8 cellular contexts compared by ENCODE assay signal in the genomic region with DNA sequence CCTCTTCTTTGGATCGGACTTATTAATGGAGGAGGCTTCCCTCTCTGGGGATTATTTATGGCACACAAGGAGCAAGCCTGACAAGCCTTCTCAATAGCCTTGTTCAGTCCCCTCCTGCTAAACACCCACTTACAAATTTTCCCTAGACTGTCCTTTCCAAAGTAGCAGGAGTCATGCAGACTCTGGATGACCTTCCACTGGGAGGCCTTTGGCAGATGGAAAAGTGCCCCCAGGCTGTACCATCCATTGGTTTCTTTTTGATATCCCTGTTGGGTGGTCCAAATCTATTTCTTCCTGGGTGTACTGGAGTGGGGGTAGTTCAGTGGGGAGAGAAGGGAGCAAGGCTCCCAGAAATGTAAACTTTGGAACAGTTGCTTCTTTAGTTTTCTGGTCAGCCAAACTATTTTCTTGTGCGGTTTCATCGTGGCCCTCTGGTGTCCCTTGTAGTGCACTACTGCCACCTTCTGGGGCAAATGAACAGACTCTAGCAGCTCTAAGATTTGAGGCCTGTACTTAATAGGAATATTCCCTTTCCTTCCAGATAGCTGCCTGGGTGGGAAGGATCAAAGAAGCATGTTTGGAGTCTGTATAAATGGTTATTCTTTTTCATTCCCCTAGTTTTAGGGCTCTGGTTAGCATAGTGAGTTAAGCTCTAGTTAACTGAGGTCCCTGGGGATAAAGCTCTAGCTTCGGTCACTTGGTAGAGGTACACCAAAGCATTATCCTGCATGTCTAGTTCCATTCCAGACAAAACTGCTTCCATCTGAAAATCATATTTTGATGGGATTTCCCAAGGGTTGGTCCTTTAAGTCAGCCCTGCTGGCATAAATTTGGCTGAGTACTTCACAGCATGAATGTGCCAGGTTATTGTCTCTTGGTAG.
A peak's percentile ranks its signal among the peaks of the same experiment; 100 is the strongest.
DNase-seq lines count a peak whose midpoint lies in the region; ATAC-seq, FAIRE-seq and TF ChIP-seq lines count a peak whose summit lies in the region.

No MANE protein-coding gene starts in this region.

- H3K4me1 ChIP-seq in BE2C: peaks cover 16% of the 10 kb centered on the region
- peaks cover 6% of the 10 kb centered on the region for H3K4me1 ChIP-seq in suprapubic skin

- peak; percentile 92 for TF ChIP-seq CTCF in BE2C (IDR thresholded peaks at IDR 0.05; ENCODE audit: low read depth, low read length)
- peak; percentile 15 to 46 for TF ChIP-seq CTCF in suprapubic skin (IDR thresholded peaks at IDR 0.05)

- no peak overlapping the region for H3K4me3 ChIP-seq in BE2C (ENCODE audit: low read depth, low read length)
- no peak overlapping the region for H3K4me3 ChIP-seq in suprapubic skin

- H3K27me3 ChIP-seq in BE2C (no peaks in the 10 kb centered on the region), suprapubic skin (no peaks in the 10 kb centered on the region)

- no peaks in the 10 kb centered on the region for H3K36me3 ChIP-seq in BE2C
- no peaks in the 10 kb centered on the region for H3K36me3 ChIP-seq in suprapubic skin

- 60% methylated on average over 4 of the region's 4 CpGs for WGBS in suprapubic skin

- no peak for TF ChIP-seq EP300 in suprapubic skin (IDR thresholded peaks at IDR 0.05)

- H3K9me3 ChIP-seq in BE2C: no peaks in the 10 kb centered on the region
- no peaks in the 10 kb centered on the region for H3K9me3 ChIP-seq in suprapubic skin

- no peak for TF ChIP-seq POLR2A in suprapubic skin (IDR thresholded peaks at IDR 0.05)

- DNase-seq in BE2C: peak; percentile 76
- peak; percentile 34 for DNase-seq in NCI-H1694 (lab: John Stamatoyannopoulos, UW)
- DNase-seq in anterior cingulate cortex (lab: John Stamatoyannopoulos, UW): peak in 36 of 58 donors; percentile 1 to 62 (median 11)
- DNase-seq in iPS-NIHi11 (ENCODE audit: low spot score): peak; percentile 82
- DNase-seq in suprapubic skin (ENCODE audit: low spot score in 2 of 2): no peak
- no peak for DNase-seq in HTR-8/SVneo (ENCODE audit: insufficient read length, low spot score)

- peak; percentile 87 for ATAC-seq in GM18502 (IDR thresholded peaks at IDR 0.05; ENCODE audit: poor library complexity, unreplicated experiment)
- peak; percentile 81 for ATAC-seq in HG02852 (IDR thresholded peaks at IDR 0.05; ENCODE audit: unreplicated experiment)

- H3K27ac ChIP-seq in suprapubic skin: no peak overlapping the region

- FAIRE-seq in HTR-8/SVneo (lab: Jason Lieb, UNC): no peak

Comparison
In these comparisons a context has a peak if more than half of its experiments do, and no peak if none do; other contexts are left out.
1. DNase-seq: peak in BE2C (single experiment), NCI-H1694 (single experiment), anterior cingulate cortex (36 of 58) and iPS-NIHi11 (single experiment); none in suprapubic skin (0 of 2) and HTR-8/SVneo (single experiment).